In genomic region chr11:118892964-118893363, GRCh38 we compare ENCODE assay signal across 19 cellular contexts. TPM values are rescaled to one million over a fixed set of nuclear protein-coding genes. Genes with fewer than 3 reads are reported as not detected.
A peak's percentile ranks its signal among the peaks of the same experiment; 100 is the strongest.
DNase-seq lines count a peak whose midpoint lies in the region; ATAC-seq, FAIRE-seq and TF ChIP-seq lines count a peak whose summit lies in the region.
"Had no signal": no experiment of that assay in that cellular context is flagged by ENCODE, and none has a peak within 500 bp of the region (broad histone marks: within the 10 kb centered on the region; RNA-seq: fewer than 3 reads in every experiment).

No MANE protein-coding gene starts in this region.

- H3K27ac Mint-ChIP-seq in activated naive CD4-positive, alpha-beta T cell treated with anti-CD3 and anti-CD28 coated beads, Interleukin-2, amount 10 ng/mL, durations not matched to agents 7 days and 5 days = peak overlapping the region; percentile 93
- peak overlapping the region; percentile 47 for H3K27ac Mint-ChIP-seq in astrocyte (ENCODE audit: unreplicated experiment)
- H3K27ac Mint-ChIP-seq in stimulated activated naive CD8-positive, alpha-beta T cell treated with anti-CD3 and anti-CD28 coated beads, Interleukin-15, amount 100 ng/mL, for 72 hours = peak overlapping the region; percentile 17 to 34

- H3K4me3 Mint-ChIP-seq in activated naive CD4-positive, alpha-beta T cell treated with anti-CD3 and anti-CD28 coated beads, Interleukin-2, amount 10 ng/mL, durations not matched to agents 7 days and 5 days = peak overlapping the region; percentile 63
- no peak overlapping the region for H3K4me3 Mint-ChIP-seq in astrocyte (ENCODE audit: unreplicated experiment)
- H3K4me3 Mint-ChIP-seq in stimulated activated naive CD8-positive, alpha-beta T cell treated with anti-CD3 and anti-CD28 coated beads, Interleukin-15, amount 100 ng/mL, for 72 hours = peak overlapping the region; percentile 64 to 79

- no peak overlapping the region for H3K9ac ChIP-seq in astrocyte (ENCODE audit: low read length)

- TF ChIP-seq CTCF in OCI-LY7 (conservative IDR thresholded peaks at IDR 0.05; ENCODE audit: low read length) = no peak
- TF ChIP-seq CTCF in astrocyte (IDR thresholded peaks at IDR 0.05; ENCODE audit: insufficient read depth, low read depth, low read length) = no peak

- H3K9me3 ChIP-seq in OCI-LY7 (ENCODE audit: low read length) (no peaks in the 10 kb centered on the region), astrocyte (ENCODE audit: insufficient read depth, low read depth, low read length) (no peaks in the 10 kb centered on the region)
- H3K9me3 ChIP-seq: MG63, SJSA1, suprapubic skin had no signal

- TSS peak; percentile 82 for BruUV-seq in OCI-LY7 (replicated peaks; lab: Mats Ljungman, UMichigan)

- H3K4me1 ChIP-seq in OCI-LY7 (ENCODE audit: insufficient read depth, low read length, poor library complexity, severe bottlenecking) (peaks cover 100% of the 10 kb centered on the region), astrocyte (ENCODE audit: insufficient read depth, low read length) (peaks cover 13% of the 10 kb centered on the region)

- peak overlapping the region; percentile 58 for H3K4me3 ChIP-seq in OCI-LY7 (ENCODE audit: low read depth, low read length, poor library complexity, severe bottlenecking)
- H3K4me3 ChIP-seq in astrocyte (ENCODE audit: insufficient read depth, low read depth, low read length) = no peak overlapping the region
- H3K4me3 ChIP-seq: MG63, SJSA1, suprapubic skin had no signal

- FAIRE-seq in astrocyte (lab: Jason Lieb, UNC) = no peak
- FAIRE-seq: kidney, TTC549 had no signal

- H3K4me2 ChIP-seq in OCI-LY7 (ENCODE audit: low read length) = peak overlapping the region; percentile 96
- no peak overlapping the region for H3K4me2 ChIP-seq in astrocyte (ENCODE audit: low read length)

- H3K36me3 ChIP-seq in OCI-LY7 (ENCODE audit: insufficient read depth, low read length) = no peaks in the 10 kb centered on the region
- no peaks in the 10 kb centered on the region for H3K36me3 ChIP-seq in astrocyte (ENCODE audit: insufficient read depth, low read length)
- H3K36me3 ChIP-seq: MG63, SJSA1 had no signal

- intact Hi-C loops in OCI-LY7 (cut with micrococcal nuclease; ENCODE audit: unreplicated experiment) = loop anchor here (1.0 to 2.0 kb wide), 2 partner anchors 72 to 102 kb away; partner anchors contain the start of gene DDX6

- H2AFZ ChIP-seq in OCI-LY7 (ENCODE audit: low read length) = no peak overlapping the region; the same call in 1 of the 2 replicates
- no peak overlapping the region for H2AFZ ChIP-seq in astrocyte (ENCODE audit: low read depth, low read length)

- CTCF ChIA-PET in activated naive CD4-positive, alpha-beta T cell treated with anti-CD3 and anti-CD28 coated beads, Interleukin-2, amount 10 ng/mL, durations not matched to agents 7 days and 5 days (lab: Charles Lee) = interaction anchor here (1.0 to 1.8 kb wide), 4 partner anchors 9 to 100 kb away, joined by 3 to 8 read pairs (median 4); partner anchors contain the start of gene CXCR5
- CTCF ChIA-PET in OCI-LY7 (lab: Charles Lee; ENCODE audit: unreplicated experiment) = interaction anchor here (0.7 to 1.6 kb wide), 4 partner anchors 10 to 102 kb away, joined by 3 to 5 read pairs (median 4); partner anchors contain the start of genes CXCR5 and DDX6

- no peaks in the 10 kb centered on the region for H3K9me3 Mint-ChIP-seq in activated naive CD4-positive, alpha-beta T cell treated with anti-CD3 and anti-CD28 coated beads, Interleukin-2, amount 10 ng/mL, durations not matched to agents 7 days and 5 days
- H3K9me3 Mint-ChIP-seq in astrocyte (ENCODE audit: unreplicated experiment) = no peaks in the 10 kb centered on the region
- no peaks in the 10 kb centered on the region for H3K9me3 Mint-ChIP-seq in stimulated activated naive CD8-positive, alpha-beta T cell treated with anti-CD3 and anti-CD28 coated beads, Interleukin-15, amount 100 ng/mL, for 72 hours

- H3K27me3 ChIP-seq in astrocyte (ENCODE audit: insufficient read depth, low read length) = no peaks in the 10 kb centered on the region
- H3K27me3 ChIP-seq: MG63, SJSA1, suprapubic skin had no signal

- H3K79me2 ChIP-seq in OCI-LY7 (ENCODE audit: insufficient read depth, low read depth, low read length) = no peaks in the 10 kb centered on the region
- H3K79me2 ChIP-seq in astrocyte (ENCODE audit: insufficient read depth, low read length) = no peaks in the 10 kb centered on the region

- H3K9me2 ChIP-seq in OCI-LY7 (ENCODE audit: insufficient read depth, low read length) = no peaks in the 10 kb centered on the region

- POLR2A ChIA-PET in OCI-LY7 (lab: Charles Lee) = interaction anchor here (0.7 to 5.5 kb wide), 9 partner anchors 9 to 630 kb away, joined by 3 to 81 read pairs (median 4); partner anchors contain the start of genes CXCR5 and DDX6

- no peak for ATAC-seq in stimulated activated naive CD8-positive, alpha-beta T cell treated with anti-CD3 and anti-CD28 coated beads, Interleukin-15, amount 100 ng/mL, for 72 hours
- ATAC-seq: right cardiac atrium had no signal

- no peaks in the 10 kb centered on the region for H4K20me1 ChIP-seq in OCI-LY7 (ENCODE audit: insufficient read depth, low read length)
- peaks cover 14% of the 10 kb centered on the region for H4K20me1 ChIP-seq in astrocyte (ENCODE audit: insufficient read depth, low read length)

- H3K27me3 Mint-ChIP-seq in activated naive CD4-positive, alpha-beta T cell treated with anti-CD3 and anti-CD28 coated beads, Interleukin-2, amount 10 ng/mL, durations not matched to agents 7 days and 5 days = peaks cover 3% of the 10 kb centered on the region
- H3K27me3 Mint-ChIP-seq in astrocyte (ENCODE audit: low read depth, unreplicated experiment) = no peaks in the 10 kb centered on the region
- no peaks in the 10 kb centered on the region for H3K27me3 Mint-ChIP-seq in stimulated activated naive CD8-positive, alpha-beta T cell treated with anti-CD3 and anti-CD28 coated beads, Interleukin-15, amount 100 ng/mL, for 72 hours

- peaks cover 84% of the 10 kb centered on the region for H3K4me1 Mint-ChIP-seq in activated naive CD4-positive, alpha-beta T cell treated with anti-CD3 and anti-CD28 coated beads, Interleukin-2, amount 10 ng/mL, durations not matched to agents 7 days and 5 days
- peaks cover 43% of the 10 kb centered on the region for H3K4me1 Mint-ChIP-seq in astrocyte (ENCODE audit: low read depth, unreplicated experiment)
- peaks cover 94% of the 10 kb centered on the region for H3K4me1 Mint-ChIP-seq in stimulated activated naive CD8-positive, alpha-beta T cell treated with anti-CD3 and anti-CD28 coated beads, Interleukin-15, amount 100 ng/mL, for 72 hours

- peaks cover 38% of the 10 kb centered on the region for H3K36me3 Mint-ChIP-seq in activated naive CD4-positive, alpha-beta T cell treated with anti-CD3 and anti-CD28 coated beads, Interleukin-2, amount 10 ng/mL, durations not matched to agents 7 days and 5 days
- H3K36me3 Mint-ChIP-seq in astrocyte (ENCODE audit: low read depth, unreplicated experiment) = peaks cover 23% of the 10 kb centered on the region

- H3K27ac ChIP-seq in OCI-LY7 (ENCODE audit: low read depth, low read length, poor library complexity, severe bottlenecking) = peak overlapping the region; percentile 91
- no peak overlapping the region for H3K27ac ChIP-seq in astrocyte (ENCODE audit: low read depth, low read length)
- H3K27ac ChIP-seq: SJSA1, suprapubic skin had no signal

- DNase-seq in activated naive CD4-positive, alpha-beta T cell treated with anti-CD3 and anti-CD28 coated beads, Interleukin-2, amount 10 ng/mL, durations not matched to agents 7 days and 5 days = peak; percentile 45
- no peak for DNase-seq in activated naive CD4-positive, alpha-beta T cell treated with anti-CD3 and anti-CD28 coated beads, Interleukin-2, amount 50 U/mL, for 16 hours
- DNase-seq in OCI-LY7 (ENCODE audit: low spot score) = peak; percentile 55
- no peak for DNase-seq in astrocyte (ENCODE audit: low read depth)
- DNase-seq in stimulated activated naive CD8-positive, alpha-beta T cell treated with anti-CD3 and anti-CD28 coated beads, Interleukin-15, amount 100 ng/mL, for 72 hours = no peak
- DNase-seq in stimulated activated CD4-positive, alpha-beta T cell treated with anti-CD3 and anti-CD28 coated beads, Interleukin-4, amount 100 ng/mL, for 1 hour = no peak
- DNase-seq in SHP77 (lab: John Stamatoyannopoulos, UW) = no peak
- DNase-seq in NCI-H1417 treated with DMSO at 0.1 percent for 48 hours (lab: John Stamatoyannopoulos, UW) = no peak
- DNase-seq: GF-D8, MG63, NCI-H1930, occipital lobe, OCI-M1 had no signal

RNA-seq across cellular contexts. Expression of gene CXCR5, which starts 9.3 kb away (rescaled TPM):
- 1.4 and 3.3 TPM in 2 replicates for total RNA-seq in OCI-LY7 (2014; rRNA removed; shearing (Covaris generic))
- 7.1 and 7.3 TPM in 2 replicates for total RNA-seq in OCI-LY7 (2022)
- 0.07 and 0.12 TPM in 2 replicates for total RNA-seq in astrocyte
- total RNA-seq: cardiac septum, occipital lobe, right cardiac atrium, SJSA1, suprapubic skin had no signal

RNA-seq across cellular contexts. Expression of gene BCL9L, which starts 32.8 kb away (rescaled TPM):
- 3.7 and 6.4 TPM in 2 replicates for total RNA-seq in OCI-LY7 (2014; rRNA removed; shearing (Covaris generic))
- 14.8 and 16.6 TPM in 2 replicates for total RNA-seq in OCI-LY7 (2022)
- 128 and 138 TPM in 2 replicates for total RNA-seq in astrocyte

Comparison
In these comparisons a context has a peak if more than half of its experiments do, and no peak if none do; other contexts are left out.
1. DNase-seq: peak in activated naive CD4-positive, alpha-beta T cell treated with anti-CD3 and anti-CD28 coated beads, Interleukin-2, amount 10 ng/mL, durations not matched to agents 7 days and 5 days (single experiment) and OCI-LY7 (single experiment); none in activated naive CD4-positive, alpha-beta T cell treated with anti-CD3 and anti-CD28 coated beads, Interleukin-2, amount 50 U/mL, for 16 hours (single experiment), astrocyte (single experiment), stimulated activated naive CD8-positive, alpha-beta T cell treated with anti-CD3 and anti-CD28 coated beads, Interleukin-15, amount 100 ng/mL, for 72 hours (0 of 2), stimulated activated CD4-positive, alpha-beta T cell treated with anti-CD3 and anti-CD28 coated beads, Interleukin-4, amount 100 ng/mL, for 1 hour (single experiment), SHP77 (0 of 2) and NCI-H1417 treated with DMSO at 0.1 percent for 48 hours (single experiment).
2. H3K27ac Mint-ChIP-seq: peak in every context shown above with its lines; median percentile 93 in activated naive CD4-positive, alpha-beta T cell treated with anti-CD3 and anti-CD28 coated beads, Interleukin-2, amount 10 ng/mL, durations not matched to agents 7 days and 5 days; 47 in astrocyte; 26 in stimulated activated naive CD8-positive, alpha-beta T cell treated with anti-CD3 and anti-CD28 coated beads, Interleukin-15, amount 100 ng/mL, for 72 hours.